In genomic region chr1:183582021-183582746, GRCh38 we compare ENCODE assay signal across 22 cellular contexts. TPM values are rescaled to one million over a fixed set of nuclear protein-coding genes. Genes with fewer than 3 reads are reported as not detected.
DNase-seq lines count a peak whose midpoint lies in the region; ATAC-seq, FAIRE-seq and TF ChIP-seq lines count a peak whose summit lies in the region.
"Had no signal": no experiment of that assay in that cellular context is flagged by ENCODE, and none has a peak within 500 bp of the region (broad histone marks: within the 10 kb centered on the region; RNA-seq: fewer than 3 reads in every experiment).

No MANE protein-coding gene starts in this region.

- ATAC-seq in lower lobe of right lung = peak in 1 of 2 donors; percentile 4
- ATAC-seq: effector memory CD8-positive, alpha-beta T cell; psoas muscle; stimulated activated naive CD8-positive, alpha-beta T cell treated with anti-CD3 and anti-CD28 coated beads, Interleukin-15, amount 100 ng/mL, for 72 hours had no signal

- H3K27me3 ChIP-seq in BLaER1 treated with 17β-estradiol and CSF1 and Interleukin-3, amounts not matched to agents 10 nM and 100 nM = no peaks in the 10 kb centered on the region
- H3K27me3 ChIP-seq in OCI-LY3 (ENCODE audit: low read depth, low read length) (no peaks in the 10 kb centered on the region), lower lobe of right lung (ENCODE audit: low read depth) (no peaks in the 10 kb centered on the region), small intestine (ENCODE audit: control insufficient read depth in 2 of 2, insufficient read depth in 2 of 2, low read length in 2 of 2) (no peaks in the 10 kb centered on the region), GM23248 (replicated peaks; ENCODE audit: insufficient read depth) (no peaks in the 10 kb centered on the region), breast epithelium (no peaks in the 10 kb centered on the region)
- H3K27me3 ChIP-seq: esophagus muscularis mucosa, Peyer's patch, SJSA1 had no signal

- peaks cover 0 to 22% (median 0%) of the 10 kb centered on the region in 11 experiments; a peak in 4 of 22 replicates for H4K20me1 ChIP-seq in BLaER1 treated with 17β-estradiol and CSF1 and Interleukin-3, amounts not matched to agents 10 nM and 100 nM
- H4K20me1 ChIP-seq in OCI-LY3 (ENCODE audit: insufficient read depth, low read length) (peaks cover 86% of the 10 kb centered on the region), GM23248 (ENCODE audit: insufficient read depth) (no peaks in the 10 kb centered on the region)

- TF ChIP-seq CTCF in OCI-LY3 (IDR thresholded peaks at IDR 0.05; ENCODE audit: low read depth, low read length) = no peak
- no peak for TF ChIP-seq CTCF in lower lobe of right lung (IDR thresholded peaks at IDR 0.05)
- TF ChIP-seq CTCF in breast epithelium (IDR thresholded peaks at IDR 0.05) = no peak

- peak overlapping the region in 7 of 10 experiments; percentile 4 to 42 (median 23); a peak in 7 of 20 replicates for H3K4me3 ChIP-seq in BLaER1 treated with 17β-estradiol and CSF1 and Interleukin-3, amounts not matched to agents 10 nM and 100 nM
- no peak overlapping the region for H3K4me3 ChIP-seq in OCI-LY3 (ENCODE audit: low read length)
- no peak overlapping the region for H3K4me3 ChIP-seq in lower lobe of right lung
- H3K4me3 ChIP-seq in small intestine (ENCODE audit: low read depth in 1 of 2, low read length in 2 of 2) = no peak overlapping the region
- no peak overlapping the region for H3K4me3 ChIP-seq in GM23248
- H3K4me3 ChIP-seq in breast epithelium = no peak overlapping the region
- H3K4me3 ChIP-seq: esophagus muscularis mucosa, Peyer's patch, psoas muscle, SJSA1 had no signal

- peak overlapping the region; percentile 69 to 82 (median 76) for H3K9ac ChIP-seq in BLaER1 treated with 17β-estradiol and CSF1 and Interleukin-3, amounts not matched to agents 10 nM and 100 nM
- no peak overlapping the region for H3K9ac ChIP-seq in OCI-LY3 (ENCODE audit: low read length)
- H3K9ac ChIP-seq in GM23248 = no peak overlapping the region

- DNase-seq in lower lobe of right lung (no peak), small intestine (peak; percentile 38), GM23248 (no peak), breast epithelium (ENCODE audit: low spot score in 2 of 2) (no peak)
- no peak for DNase-seq in activated CD4-positive, alpha-beta T cell treated with anti-CD3 and anti-CD28 coated beads, Interleukin-2, amount 50 U/mL, for 4 hours
- DNase-seq: activated CD4-positive, alpha-beta T cell treated with anti-CD3 and anti-CD28 coated beads for 48 hours; CD4-positive, CD25-positive, alpha-beta regulatory T cell; effector memory CD8-positive, alpha-beta T cell; kidney glomerular epithelial cell; midbrain; NCI-H1417 treated with DMSO at 0.1 percent for 48 hours; NCI-H510A; Peyer's patch; psoas muscle; stimulated activated CD4-positive, alpha-beta T cell treated with anti-CD3 and anti-CD28 coated beads, Interleukin-4, amount 100 ng/mL, for 4 hours; stimulated activated naive CD8-positive, alpha-beta T cell treated with anti-CD3 and anti-CD28 coated beads, Interleukin-15, amount 100 ng/mL, for 72 hours had no signal

- H3K79me2 ChIP-seq in OCI-LY3 (ENCODE audit: low read length) (peaks cover 98% of the 10 kb centered on the region), GM23248 (ENCODE audit: insufficient read depth) (no peaks in the 10 kb centered on the region)

- H3K4me1 ChIP-seq in BLaER1 treated with 17β-estradiol and CSF1 and Interleukin-3, amounts not matched to agents 10 nM and 100 nM = peaks cover 74 to 100% (median 93%) of the 10 kb centered on the region in 10 experiments
- H3K4me1 ChIP-seq in OCI-LY3 (ENCODE audit: low read length) (peaks cover 68% of the 10 kb centered on the region), lower lobe of right lung (peaks cover 56% of the 10 kb centered on the region), small intestine (ENCODE audit: control insufficient read depth in 2 of 2, insufficient read depth in 1 of 2, low read depth in 1 of 2, low read length in 1 of 2) (no peaks in the 10 kb centered on the region), GM23248 (ENCODE audit: insufficient read depth) (no peaks in the 10 kb centered on the region), breast epithelium (no peaks in the 10 kb centered on the region)
- H3K4me1 ChIP-seq: psoas muscle, SJSA1 had no signal

- TF ChIP-seq POLR2A in breast epithelium (IDR thresholded peaks at IDR 0.05) = no peak

- intact Hi-C loops in lower lobe of right lung (cut with DNase I) (no loop called here), breast epithelium (cut with DNase I; ENCODE audit: low total_unique reads) (no loop called here)

- H3K9me3 ChIP-seq in BLaER1 treated with 17β-estradiol and CSF1 and Interleukin-3, amounts not matched to agents 10 nM and 100 nM (replicated peaks in 1 of 11) = peaks cover 0 to 7% (median 0%) of the 10 kb centered on the region in 11 experiments; a peak in 1 of 22 replicates
- H3K9me3 ChIP-seq in OCI-LY3 (ENCODE audit: insufficient read depth, low read length) = no peaks in the 10 kb centered on the region
- H3K9me3 ChIP-seq in lower lobe of right lung = no peaks in the 10 kb centered on the region
- H3K9me3 ChIP-seq in small intestine (ENCODE audit: control insufficient read depth, low read depth) = no peaks in the 10 kb centered on the region
- no peaks in the 10 kb centered on the region for H3K9me3 ChIP-seq in GM23248 (ENCODE audit: low read depth)
- H3K9me3 ChIP-seq in breast epithelium = no peaks in the 10 kb centered on the region
- H3K9me3 ChIP-seq: esophagus muscularis mucosa, Peyer's patch, psoas muscle, SJSA1 had no signal

- peak overlapping the region; percentile 80 to 96 (median 91) for H3K27ac ChIP-seq in BLaER1 treated with 17β-estradiol and CSF1 and Interleukin-3, amounts not matched to agents 10 nM and 100 nM
- H3K27ac ChIP-seq in OCI-LY3 (ENCODE audit: low read length) (peak overlapping the region; percentile 20), lower lobe of right lung (peak overlapping the region; percentile 49), small intestine (ENCODE audit: low read depth in 1 of 2, low read length in 1 of 2) (no peak overlapping the region), GM23248 (no peak overlapping the region), breast epithelium (peak overlapping the region in 1 of 2 donors; percentile 3)
- H3K27ac ChIP-seq: Peyer's patch, psoas muscle, SJSA1 had no signal

- in situ Hi-C loops in GM23248 (cut with MboI) = no loop called here

- H2AFZ ChIP-seq in OCI-LY3 (ENCODE audit: low read depth, low read length) (no peak overlapping the region), GM23248 (no peak overlapping the region)

- WGBS in small intestine, 3 donors = 81 to 84% (median 81%) methylated on average over 12 of the region's 12 CpGs
- 87 to 92% methylated on average over 12 of the region's 12 CpGs for whole genome bisulfite sequencing in GM23248 (ENCODE audit: low coverage in 1 of 2, low lambda C conversion rate in 2 of 2, missing lambda C conversion rate in 2 of 2), 2 experiments

- peaks cover 5% of the 10 kb centered on the region; the same call in 1 of the 2 replicates for H3F3A ChIP-seq in GM23248 (ENCODE audit: insufficient read depth)

- H3K4me2 ChIP-seq in BLaER1 treated with 17β-estradiol and CSF1 and Interleukin-3, amounts not matched to agents 10 nM and 100 nM = peak overlapping the region; percentile 66 to 100 (median 90)
- H3K4me2 ChIP-seq in OCI-LY3 (ENCODE audit: low read length) (no peak overlapping the region), GM23248 (ENCODE audit: unreplicated experiment) (no peak overlapping the region)

- H3K36me3 ChIP-seq in BLaER1 treated with 17β-estradiol and CSF1 and Interleukin-3, amounts not matched to agents 10 nM and 100 nM = peaks cover 0 to 82% (median 24%) of the 10 kb centered on the region in 11 experiments; a peak in 15 of 22 replicates
- H3K36me3 ChIP-seq in OCI-LY3 (replicated peaks; ENCODE audit: low read depth, low read length) = peaks cover 74% of the 10 kb centered on the region
- peaks cover 8% of the 10 kb centered on the region for H3K36me3 ChIP-seq in lower lobe of right lung
- H3K36me3 ChIP-seq in small intestine (ENCODE audit: control insufficient read depth in 2 of 2, insufficient read depth in 2 of 2, low read length in 2 of 2) = no peaks in the 10 kb centered on the region
- no peaks in the 10 kb centered on the region for H3K36me3 ChIP-seq in GM23248 (ENCODE audit: low read depth)
- H3K36me3 ChIP-seq in breast epithelium = no peaks in the 10 kb centered on the region
- H3K36me3 ChIP-seq: esophagus muscularis mucosa, Peyer's patch, SJSA1 had no signal

- FAIRE-seq in small intestine (lab: Jason Lieb, UNC) = no peak
- FAIRE-seq: H54 had no signal

- no peaks in the 10 kb centered on the region for H3K9me2 ChIP-seq in GM23248 (ENCODE audit: insufficient read depth)

RNA-seq across cellular contexts. Expression of gene NCF2, which starts 8.1 kb away (rescaled TPM):
- total RNA-seq in lower lobe of right lung (211 TPM), breast epithelium (10 to 100 TPM in 2 of 3 donors, 1 to 10 TPM in 1; 4.6 to 45.0 (median 13.0) TPM)
- polyA plus RNA-seq in small intestine (1 to 10 TPM in 2 of 3 donors, under 1 TPM in 1; 0.89 to 4.9 (median 3.3) TPM), GM23248 (2016; fragmentation: Nextera tagmentation; extraction: Ambion mirVana) (0.28 and 0.41 TPM in 2 replicates)
- not detected in 2 replicates for total RNA-seq in GM23248 (2014; rRNA removed; shearing (Covaris generic))
- polyA plus RNA-seq: neural cell had no signal

RNA-seq across cellular contexts. Expression of gene ARPC5, which starts 53.4 kb away (rescaled TPM):
- total RNA-seq in lower lobe of right lung (191 TPM), breast epithelium (10 to 100 TPM; 60.8 to 80.8 (median 70.8) TPM)
- polyA plus RNA-seq in small intestine (100 to 1,000 TPM; 125 to 140 (median 126) TPM), GM23248 (2016; fragmentation: Nextera tagmentation; extraction: Ambion mirVana) (666 and 676 TPM in 2 replicates)
- 388 and 428 TPM in 2 replicates for total RNA-seq in GM23248 (2014; rRNA removed; shearing (Covaris generic))

Comparison
In these comparisons a context has a peak if more than half of its experiments do, and no peak if none do; other contexts are left out.
1. H3K27ac ChIP-seq: peak in BLaER1 treated with 17β-estradiol and CSF1 and Interleukin-3, amounts not matched to agents 10 nM and 100 nM (11 of 11), OCI-LY3 (single experiment) and lower lobe of right lung (single experiment); none in small intestine (0 of 2) and GM23248 (single experiment).
2. H3K4me2 ChIP-seq: peak in BLaER1 treated with 17β-estradiol and CSF1 and Interleukin-3, amounts not matched to agents 10 nM and 100 nM (11 of 11); none in OCI-LY3 (single experiment) and GM23248 (single experiment).
3. H3K4me3 ChIP-seq: peak in BLaER1 treated with 17β-estradiol and CSF1 and Interleukin-3, amounts not matched to agents 10 nM and 100 nM (7 of 10); none in OCI-LY3 (single experiment), lower lobe of right lung (single experiment), small intestine (0 of 2), GM23248 (single experiment) and breast epithelium (0 of 3).
4. H3K9ac ChIP-seq: peak in BLaER1 treated with 17β-estradiol and CSF1 and Interleukin-3, amounts not matched to agents 10 nM and 100 nM (11 of 11); none in OCI-LY3 (single experiment) and GM23248 (single experiment).